8 cellular contexts compared by ENCODE assay signal in the genomic region with DNA sequence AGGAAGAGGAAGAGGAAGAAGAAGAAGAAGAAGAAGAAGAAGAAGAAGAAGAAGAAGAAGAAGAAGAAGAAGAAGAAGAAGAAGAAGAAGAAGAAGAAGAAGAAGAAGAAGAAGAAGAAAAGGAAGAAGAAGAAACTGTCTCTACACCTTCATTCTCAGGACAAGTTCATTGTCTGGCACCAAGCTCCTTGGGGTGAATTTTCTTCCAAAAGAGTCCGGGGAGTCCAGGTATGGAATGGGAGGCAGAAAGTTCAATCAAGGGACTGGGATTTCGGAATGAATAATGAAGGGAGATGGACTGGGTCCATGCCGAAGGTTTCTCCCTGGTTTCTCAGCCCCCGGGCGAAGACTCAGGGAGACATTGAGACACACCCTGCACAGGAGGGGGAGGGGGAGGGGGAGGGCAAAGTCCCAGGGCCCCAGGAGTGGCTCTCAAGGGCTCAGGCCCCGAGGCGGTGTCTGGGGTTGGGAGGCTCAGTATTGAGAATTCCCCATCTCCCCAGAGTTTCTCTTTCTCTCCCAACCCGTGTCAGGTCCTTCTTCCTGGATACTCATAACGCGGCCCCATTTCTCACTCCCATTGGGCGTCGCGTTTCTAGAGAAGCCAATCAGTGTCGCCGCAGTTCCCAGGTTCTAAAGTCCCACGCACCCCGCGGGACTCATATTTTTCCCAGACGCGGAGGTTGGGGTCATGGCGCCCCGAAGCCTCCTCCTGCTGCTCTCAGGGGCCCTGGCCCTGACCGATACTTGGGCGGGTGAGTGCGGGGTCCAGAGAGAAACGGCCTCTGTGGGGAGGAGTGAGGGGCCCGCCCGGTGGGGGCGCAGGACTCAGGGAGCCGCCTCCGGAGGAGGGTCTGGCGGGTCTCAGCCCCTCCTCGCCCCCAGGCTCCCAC. TPM values are rescaled to one million over a fixed set of nuclear protein-coding genes. Genes with fewer than 3 reads are reported as not detected.
DNase-seq lines count a peak whose midpoint lies in the region; ATAC-seq lines count a peak whose summit lies in the region.

HLA-F (plus strand) TSS at position 662 of the 893 bp plus-strand sequence; CDS start at position 692, 30 bp downstream.

- peak; percentile 89 for ATAC-seq in GM18502 (IDR thresholded peaks at IDR 0.05; ENCODE audit: poor library complexity, unreplicated experiment)
- peak; percentile 89 for ATAC-seq in HG02840 (IDR thresholded peaks at IDR 0.05; ENCODE audit: low FRiP score, unreplicated experiment)

- DNase-seq in NCI-H345 (lab: John Stamatoyannopoulos, UW) (peak; percentile 67), lung microvascular endothelial cell (ENCODE audit: low read depth in 2 of 2) (peak; percentile 89), NCI-H1694 (lab: John Stamatoyannopoulos, UW) (no peak)
- peak; percentile 91 for DNase-seq in activated CD8-positive, alpha-beta memory T cell treated with anti-CD3 and anti-CD28 coated beads for 24 hours
- DNase-seq in effector CD8-positive, alpha-beta T cell (lab: John Stamatoyannopoulos, UW): peak; percentile 87
- peak; percentile 62 to 74 (median 66) for DNase-seq in stimulated activated CD4-positive, alpha-beta T cell treated with anti-CD3 and anti-CD28 coated beads, TNF-alpha, amount 100 ng/mL, for 1 hour (ENCODE audit: low read depth in 3 of 3, low spot score in 1 of 3)

RNA-seq across cellular contexts. Expression of gene HLA-F, which starts in this region (rescaled TPM):
- total RNA-seq in lung microvascular endothelial cell: 7.4 and 10.5 TPM in 2 replicates
